In genomic region chr2:180222642-180223041, GRCh38 we compare ENCODE assay signal across 13 cellular contexts.
DNase-seq lines count a peak whose midpoint lies in the region; ATAC-seq, FAIRE-seq and TF ChIP-seq lines count a peak whose summit lies in the region.
"Had no signal": no experiment of that assay in that cellular context is flagged by ENCODE, and none has a peak within 500 bp of the region (broad histone marks: within the 10 kb centered on the region; RNA-seq: fewer than 3 reads in every experiment).

No MANE protein-coding gene starts in this region.

- H3K4me3 ChIP-seq in A673 (ENCODE audit: low read depth, low read length, poor library complexity, severe bottlenecking) (no peak overlapping the region), astrocyte of the spinal cord (ENCODE audit: low read depth, low read length) (no peak overlapping the region)
- H3K4me3 ChIP-seq: BLaER1 treated with 17β-estradiol and CSF1 and Interleukin-3, amounts not matched to agents 10 nM and 100 nM had no signal

- H3K9me3 ChIP-seq in A673 (ENCODE audit: low read depth, low read length, poor library complexity, severe bottlenecking): peaks cover 4% of the 10 kb centered on the region

- CTCF ChIA-PET in A673 (lab: Charles Lee): no interaction called here

- H3K27ac ChIP-seq in A673 (ENCODE audit: low read depth, low read length, poor library complexity, severe bottlenecking): no peak overlapping the region
- H3K27ac ChIP-seq: BLaER1 treated with 17β-estradiol and CSF1 and Interleukin-3, amounts not matched to agents 10 nM and 100 nM had no signal

- DNase-seq in A673 (ENCODE audit: low spot score) (peak; percentile 5), HFFc6 (peak; percentile 24), astrocyte of the spinal cord (ENCODE audit: low read depth, low spot score) (peak; percentile 55), iris pigment epithelial cell (ENCODE audit: low read depth) (peak; percentile 86), NCI-H748 treated with DMSO at 0.1 percent for 48 hours (lab: John Stamatoyannopoulos, UW) (no peak), urothelium cell line (ENCODE audit: low spot score) (no peak)
- no peak for DNase-seq in stimulated activated effector memory CD8-positive, alpha-beta T cell treated with anti-CD3 and anti-CD28 coated beads, Interleukin-12 subunit alpha, Interleukin-12 subunit beta, amount 100 ng/mL, for 72 hours (ENCODE audit: low spot score in 2 of 2)
- DNase-seq in activated naive CD4-positive, alpha-beta T cell (lab: John Stamatoyannopoulos, UW): no peak
- DNase-seq: activated naive CD4-positive, alpha-beta T cell treated with Interleukin-2 at 50 U/mL for 16 hours; mesendoderm; stimulated activated naive CD4-positive, alpha-beta T cell treated with Interleukin-2 at 50 U/mL for 16 hours had no signal

- no peak for TF ChIP-seq CTCF in A673 (conservative IDR thresholded peaks at IDR 0.05; ENCODE audit: low read depth, low read length)
- no peak for TF ChIP-seq CTCF in HFFc6 (IDR thresholded peaks at IDR 0.05)
- TF ChIP-seq CTCF in astrocyte of the spinal cord (IDR thresholded peaks at IDR 0.05; ENCODE audit: low read depth, low read length): no peak

- no peak for ATAC-seq in stimulated activated effector memory CD8-positive, alpha-beta T cell treated with anti-CD3 and anti-CD28 coated beads, Interleukin-12 subunit alpha, Interleukin-12 subunit beta, amount 100 ng/mL, for 72 hours

- POLR2A ChIA-PET in A673 (lab: Charles Lee; ENCODE audit: low non-redundant PET): no interaction called here

- no peaks in the 10 kb centered on the region for H3K4me1 ChIP-seq in A673 (ENCODE audit: insufficient read depth, low read length, poor library complexity, severe bottlenecking)
- H3K4me1 ChIP-seq: BLaER1 treated with 17β-estradiol and CSF1 and Interleukin-3, amounts not matched to agents 10 nM and 100 nM had no signal

- peaks cover 9% of the 10 kb centered on the region; the same call in 1 of the 2 replicates for H3K9me3 Mint-ChIP-seq in HFFc6
- peaks cover 1% of the 10 kb centered on the region for H3K9me3 Mint-ChIP-seq in stimulated activated effector memory CD8-positive, alpha-beta T cell treated with anti-CD3 and anti-CD28 coated beads, Interleukin-12 subunit alpha, Interleukin-12 subunit beta, amount 100 ng/mL, for 72 hours

- no peaks in the 10 kb centered on the region for H3K27me3 Mint-ChIP-seq in HFFc6 (ENCODE audit: insufficient read depth)

- no peak overlapping the region for H3K4me3 Mint-ChIP-seq in HFFc6
- H3K4me3 Mint-ChIP-seq in stimulated activated effector memory CD8-positive, alpha-beta T cell treated with anti-CD3 and anti-CD28 coated beads, Interleukin-12 subunit alpha, Interleukin-12 subunit beta, amount 100 ng/mL, for 72 hours: no peak overlapping the region

- peaks cover 6% of the 10 kb centered on the region; the same call in 1 of the 2 replicates for H3K4me1 Mint-ChIP-seq in HFFc6 (ENCODE audit: low read depth)
- H3K4me1 Mint-ChIP-seq in stimulated activated effector memory CD8-positive, alpha-beta T cell treated with anti-CD3 and anti-CD28 coated beads, Interleukin-12 subunit alpha, Interleukin-12 subunit beta, amount 100 ng/mL, for 72 hours: no peaks in the 10 kb centered on the region

- in situ Hi-C loops in astrocyte of the spinal cord (cut with HindIII; ENCODE audit: low sequenced_read_pairs): no loop called here

- no peak for FAIRE-seq in urothelium cell line (lab: Jason Lieb, UNC)
- FAIRE-seq: endometrium had no signal

- no TSS peak for BruUV-seq in A673 (replicated peaks; lab: Mats Ljungman, UMichigan)

- H3K27me3 ChIP-seq in A673 (replicated peaks; ENCODE audit: insufficient read depth, low read depth, low read length, poor library complexity): no peaks in the 10 kb centered on the region
- H3K27me3 ChIP-seq: BLaER1 treated with 17β-estradiol and CSF1 and Interleukin-3, amounts not matched to agents 10 nM and 100 nM had no signal

- H3K36me3 ChIP-seq in A673 (ENCODE audit: insufficient read depth, low read length, poor library complexity, severe bottlenecking): no peaks in the 10 kb centered on the region
- H3K36me3 ChIP-seq: BLaER1 treated with 17β-estradiol and CSF1 and Interleukin-3, amounts not matched to agents 10 nM and 100 nM had no signal

- intact Hi-C loops in A673 (cut with micrococcal nuclease; ENCODE audit: unreplicated experiment): no loop called here

- no peak overlapping the region for H3K27ac Mint-ChIP-seq in HFFc6
- H3K27ac Mint-ChIP-seq in stimulated activated effector memory CD8-positive, alpha-beta T cell treated with anti-CD3 and anti-CD28 coated beads, Interleukin-12 subunit alpha, Interleukin-12 subunit beta, amount 100 ng/mL, for 72 hours: no peak overlapping the region

- peaks cover 7% of the 10 kb centered on the region; the same call in 1 of the 2 replicates for H3K36me3 Mint-ChIP-seq in HFFc6 (ENCODE audit: low read depth)
- no peaks in the 10 kb centered on the region for H3K36me3 Mint-ChIP-seq in stimulated activated effector memory CD8-positive, alpha-beta T cell treated with anti-CD3 and anti-CD28 coated beads, Interleukin-12 subunit alpha, Interleukin-12 subunit beta, amount 100 ng/mL, for 72 hours

Comparison
In these comparisons a context has a peak if more than half of its experiments do, and no peak if none do; other contexts are left out.
1. DNase-seq: peak in A673 (single experiment), HFFc6 (single experiment), astrocyte of the spinal cord (single experiment) and iris pigment epithelial cell (single experiment); none in stimulated activated effector memory CD8-positive, alpha-beta T cell treated with anti-CD3 and anti-CD28 coated beads, Interleukin-12 subunit alpha, Interleukin-12 subunit beta, amount 100 ng/mL, for 72 hours (0 of 2), NCI-H748 treated with DMSO at 0.1 percent for 48 hours (single experiment), activated naive CD4-positive, alpha-beta T cell (0 of 4) and urothelium cell line (single experiment).